ENCODE assay signal across 1 cellular context in genomic region chr9:134621558-134622110, GRCh38.
TF ChIP-seq lines count a peak whose summit lies in the region.

No MANE protein-coding gene starts in this region.

TF ChIP-seq in HepG2, 621 proteins besides CTCF, POLR2A, EP300 and RAD21:
- no peak for TF ChIP-seq ZNF34 (CRISPR knock-in tag; IDR thresholded peaks at IDR 0.05; ENCODE audit: borderline replicate concordance)
- TF ChIP-seq FOXK1 (CRISPR knock-in tag; IDR thresholded peaks at IDR 0.05; ENCODE audit: borderline replicate concordance, low read depth): no peak
- TF ChIP-seq PHF8 (CRISPR knock-in tag; IDR thresholded peaks at IDR 0.05): no peak
- TF ChIP-seq FOXP1 (IDR thresholded peaks at IDR 0.05): no peak
- no peak for TF ChIP-seq FOXP1 (CRISPR knock-in tag; IDR thresholded peaks at IDR 0.05)
- TF ChIP-seq, protein P1, sequence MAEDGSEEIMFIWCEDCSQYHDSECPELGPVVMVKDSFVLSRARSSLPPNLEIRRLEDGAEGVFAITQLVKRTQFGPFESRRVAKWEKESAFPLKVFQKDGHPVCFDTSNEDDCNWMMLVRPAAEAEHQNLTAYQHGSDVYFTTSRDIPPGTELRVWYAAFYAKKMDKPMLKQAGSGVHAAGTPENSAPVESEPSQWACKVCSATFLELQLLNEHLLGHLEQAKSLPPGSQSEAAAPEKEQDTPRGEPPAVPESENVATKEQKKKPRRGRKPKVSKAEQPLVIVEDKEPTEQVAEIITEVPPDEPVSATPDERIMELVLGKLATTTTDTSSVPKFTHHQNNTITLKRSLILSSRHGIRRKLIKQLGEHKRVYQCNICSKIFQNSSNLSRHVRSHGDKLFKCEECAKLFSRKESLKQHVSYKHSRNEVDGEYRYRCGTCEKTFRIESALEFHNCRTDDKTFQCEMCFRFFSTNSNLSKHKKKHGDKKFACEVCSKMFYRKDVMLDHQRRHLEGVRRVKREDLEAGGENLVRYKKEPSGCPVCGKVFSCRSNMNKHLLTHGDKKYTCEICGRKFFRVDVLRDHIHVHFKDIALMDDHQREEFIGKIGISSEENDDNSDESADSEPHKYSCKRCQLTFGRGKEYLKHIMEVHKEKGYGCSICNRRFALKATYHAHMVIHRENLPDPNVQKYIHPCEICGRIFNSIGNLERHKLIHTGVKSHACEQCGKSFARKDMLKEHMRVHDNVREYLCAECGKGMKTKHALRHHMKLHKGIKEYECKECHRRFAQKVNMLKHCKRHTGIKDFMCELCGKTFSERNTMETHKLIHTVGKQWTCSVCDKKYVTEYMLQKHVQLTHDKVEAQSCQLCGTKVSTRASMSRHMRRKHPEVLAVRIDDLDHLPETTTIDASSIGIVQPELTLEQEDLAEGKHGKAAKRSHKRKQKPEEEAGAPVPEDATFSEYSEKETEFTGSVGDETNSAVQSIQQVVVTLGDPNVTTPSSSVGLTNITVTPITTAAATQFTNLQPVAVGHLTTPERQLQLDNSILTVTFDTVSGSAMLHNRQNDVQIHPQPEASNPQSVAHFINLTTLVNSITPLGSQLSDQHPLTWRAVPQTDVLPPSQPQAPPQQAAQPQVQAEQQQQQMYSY (CRISPR knock-in tag; IDR thresholded peaks at IDR 0.05): no peak
- TF ChIP-seq MATR3 (CRISPR knock-in tag; IDR thresholded peaks at IDR 0.05): no peak
- TF ChIP-seq MZF1 (CRISPR knock-in tag; IDR thresholded peaks at IDR 0.05; ENCODE audit: borderline replicate concordance): no peak
- TF ChIP-seq, protein P2, sequence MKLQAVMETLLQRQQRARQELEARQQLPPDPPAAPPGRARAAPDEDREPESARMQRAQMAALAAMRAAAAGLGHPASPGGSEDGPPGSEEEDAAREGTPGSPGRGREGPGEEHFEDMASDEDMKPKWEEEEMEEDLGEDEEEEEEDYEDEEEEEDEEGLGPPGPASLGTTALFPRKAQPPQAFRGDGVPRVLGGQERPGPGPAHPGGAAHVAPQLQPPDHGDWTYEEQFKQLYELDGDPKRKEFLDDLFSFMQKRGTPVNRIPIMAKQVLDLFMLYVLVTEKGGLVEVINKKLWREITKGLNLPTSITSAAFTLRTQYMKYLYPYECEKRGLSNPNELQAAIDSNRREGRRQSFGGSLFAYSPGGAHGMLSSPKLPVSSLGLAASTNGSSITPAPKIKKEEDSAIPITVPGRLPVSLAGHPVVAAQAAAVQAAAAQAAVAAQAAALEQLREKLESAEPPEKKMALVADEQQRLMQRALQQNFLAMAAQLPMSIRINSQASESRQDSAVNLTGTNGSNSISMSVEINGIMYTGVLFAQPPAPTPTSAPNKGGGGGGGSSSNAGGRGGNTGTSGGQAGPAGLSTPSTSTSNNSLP (IDR thresholded peaks at IDR 0.05; ENCODE audit: low read depth, low read length): no peak
- no peak for TF ChIP-seq TAF1 (CRISPR knock-in tag; IDR thresholded peaks at IDR 0.05)
- no peak for TF ChIP-seq FOXC1 (CRISPR knock-in tag; IDR thresholded peaks at IDR 0.05; ENCODE audit: borderline replicate concordance)
- no peak for TF ChIP-seq PLRG1 (conservative IDR thresholded peaks at IDR 0.05)
- TF ChIP-seq ZNF256 (CRISPR knock-in tag; conservative IDR thresholded peaks at IDR 0.05): no peak
TF ChIP-seq in HepG2: peak in this region for 0.
